In genomic region chr19:38834590-38834989, GRCh38 we compare ENCODE assay signal across 22 cellular contexts. TPM values are rescaled to one million over a fixed set of nuclear protein-coding genes. Genes with fewer than 3 reads are reported as not detected.
DNase-seq lines count a peak whose midpoint lies in the region; ATAC-seq and TF ChIP-seq lines count a peak whose summit lies in the region.
"Had no signal": no experiment of that assay in that cellular context is flagged by ENCODE, and none has a peak within 500 bp of the region (broad histone marks: within the 10 kb centered on the region; RNA-seq: fewer than 3 reads in every experiment).

No MANE protein-coding gene starts in this region.

- H3K27ac ChIP-seq in KMS-11 (peak overlapping the region; percentile 14; the same call in 1 of the 2 replicates), ascending aorta (peak overlapping the region; percentile 65 to 74), gastrocnemius medialis (peak overlapping the region; percentile 91 to 100 (median 98))
- H3K27ac ChIP-seq: lower lobe of right lung had no signal

- H2AFZ ChIP-seq in KMS-11 (ENCODE audit: low read depth): no peak overlapping the region

- peaks cover 9% of the 10 kb centered on the region; the same call in 1 of the 2 replicates for H3K79me2 ChIP-seq in KMS-11 (ENCODE audit: insufficient read depth, low read depth)

- peaks cover 37% of the 10 kb centered on the region for H3K4me1 Mint-ChIP-seq in activated CD4-positive, alpha-beta T cell treated with anti-CD3 and anti-CD28 coated beads for 36 hours
- peaks cover 48% of the 10 kb centered on the region for H3K4me1 Mint-ChIP-seq in activated CD4-positive, alpha-beta T cell treated with anti-CD3 and anti-CD28 coated beads, Interleukin-2, amount 10 ng/mL, durations not matched to agents 7 days and 5 days

- H3K9me3 ChIP-seq in ascending aorta (no peaks in the 10 kb centered on the region), gastrocnemius medialis (no peaks in the 10 kb centered on the region)
- H3K9me3 ChIP-seq: lower lobe of right lung had no signal

- no peaks in the 10 kb centered on the region for H3K9me3 Mint-ChIP-seq in activated CD4-positive, alpha-beta T cell treated with anti-CD3 and anti-CD28 coated beads for 36 hours (ENCODE audit: low read depth)
- H3K9me3 Mint-ChIP-seq in activated CD4-positive, alpha-beta T cell treated with anti-CD3 and anti-CD28 coated beads, Interleukin-2, amount 10 ng/mL, durations not matched to agents 7 days and 5 days: no peaks in the 10 kb centered on the region
- H3K9me3 Mint-ChIP-seq: activated naive CD8-positive, alpha-beta T cell treated with anti-CD3 and anti-CD28 coated beads, Interleukin-2, amount 10 ng/mL, durations not matched to agents 7 days and 5 days had no signal

- H3K4me2 ChIP-seq in KMS-11: no peak overlapping the region

- POLR2A ChIA-PET in activated CD4-positive, alpha-beta T cell treated with anti-CD3 and anti-CD28 coated beads for 36 hours (lab: Charles Lee): interaction anchor here (0.7 to 1.4 kb wide), 2 partner anchors 8 to 9 kb away, joined by 4 to 9 read pairs; no protein-coding TSS in a partner anchor
- POLR2A ChIA-PET in activated CD4-positive, alpha-beta T cell treated with anti-CD3 and anti-CD28 coated beads, Interleukin-2, amount 10 ng/mL, durations not matched to agents 7 days and 5 days (lab: Charles Lee): no interaction called here

- in situ Hi-C loops in gastrocnemius medialis (cut with MboI; ENCODE audit: low sequenced_read_pairs in 4 of 4): loop anchor here in 2 of 4 donors (10.0 to 25.0 kb wide), 3 partner anchors 70 to 447 kb away; partner anchors contain the start of genes ACTN4 (in 1 of the 2), GGN (in 1 of the 2) and SPRED3 (in 1 of the 2)

- no peaks in the 10 kb centered on the region for H4K20me1 ChIP-seq in KMS-11 (ENCODE audit: insufficient read depth)

- TF ChIP-seq CTCF in KMS-11 (conservative IDR thresholded peaks at IDR 0.05; ENCODE audit: low read depth, low read length) (no peak), ascending aorta (IDR thresholded peaks at IDR 0.05) (no peak), gastrocnemius medialis (IDR thresholded peaks at IDR 0.05 in 4 of 5, conservative IDR thresholded peaks at IDR 0.05 in 1 of 5) (no peak)

- H3K9ac ChIP-seq in KMS-11: no peak overlapping the region

- peaks cover 25% of the 10 kb centered on the region for H3K4me1 ChIP-seq in KMS-11 (ENCODE audit: low read depth, poor library complexity, severe bottlenecking)
- H3K4me1 ChIP-seq in ascending aorta: peaks cover 6 to 29% of the 10 kb centered on the region in 2 donors
- H3K4me1 ChIP-seq in gastrocnemius medialis: peaks cover 64 to 66% of the 10 kb centered on the region in 2 donors

- peaks cover 58% of the 10 kb centered on the region for H3K36me3 Mint-ChIP-seq in activated CD4-positive, alpha-beta T cell treated with anti-CD3 and anti-CD28 coated beads for 36 hours (ENCODE audit: low read depth)
- peaks cover 58% of the 10 kb centered on the region for H3K36me3 Mint-ChIP-seq in activated CD4-positive, alpha-beta T cell treated with anti-CD3 and anti-CD28 coated beads, Interleukin-2, amount 10 ng/mL, durations not matched to agents 7 days and 5 days (ENCODE audit: low read depth)

- no peak for ATAC-seq in activated CD4-positive, alpha-beta T cell treated with anti-CD3 and anti-CD28 coated beads for 36 hours
- no peak for ATAC-seq in gastrocnemius medialis
- no peak for ATAC-seq in HG02623 (IDR thresholded peaks at IDR 0.05; ENCODE audit: unreplicated experiment)
- ATAC-seq: activated CD4-positive, CD25-positive, alpha-beta regulatory T cell treated with anti-CD3 and anti-CD28 coated beads, Interleukin-2, amount 50 U/mL, for 24 hours; esophagus mucosa; lower lobe of right lung had no signal

- intact Hi-C loops in activated CD4-positive, alpha-beta T cell treated with anti-CD3 and anti-CD28 coated beads for 36 hours (cut with DNase I, micrococcal nuclease): loop anchor here in 1 of 2 experiments (5.0 kb wide), 2 partner anchors 447 to 572 kb away; partner anchors contain the start of genes GGN, SPINT2 and SPRED3
- intact Hi-C loops in ascending aorta (cut with DNase I) (loop anchor here (5.0 kb wide), 2 partner anchors 117 to 508 kb away; partner anchors contain the start of gene SAMD4B), gastrocnemius medialis (cut with DNase I; ENCODE audit: low total_unique reads) (loop anchor here (5.0 to 10.0 kb wide), 4 partner anchors 98 to 570 kb away; partner anchors contain the start of genes MRPS12, RYR1, SARS2 and ZFP36)

- H3K27me3 Mint-ChIP-seq in activated CD4-positive, alpha-beta T cell treated with anti-CD3 and anti-CD28 coated beads for 36 hours: no peaks in the 10 kb centered on the region
- no peaks in the 10 kb centered on the region for H3K27me3 Mint-ChIP-seq in activated CD4-positive, alpha-beta T cell treated with anti-CD3 and anti-CD28 coated beads, Interleukin-2, amount 10 ng/mL, durations not matched to agents 7 days and 5 days
- H3K27me3 Mint-ChIP-seq: activated naive CD8-positive, alpha-beta T cell treated with anti-CD3 and anti-CD28 coated beads, Interleukin-2, amount 10 ng/mL, durations not matched to agents 7 days and 5 days; CD4-positive, alpha-beta memory T cell had no signal

- H3K27ac Mint-ChIP-seq in activated CD4-positive, alpha-beta T cell treated with anti-CD3 and anti-CD28 coated beads for 36 hours: peak overlapping the region; percentile 65
- no peak overlapping the region for H3K27ac Mint-ChIP-seq in activated CD4-positive, alpha-beta T cell treated with anti-CD3 and anti-CD28 coated beads, Interleukin-2, amount 10 ng/mL, durations not matched to agents 7 days and 5 days

- H3K4me3 ChIP-seq in KMS-11 (IDR thresholded peaks at IDR 0.05; ENCODE audit: insufficient read depth, low read depth, low read length): no peak overlapping the region
- H3K4me3 ChIP-seq in ascending aorta: no peak overlapping the region
- no peak overlapping the region for H3K4me3 ChIP-seq in gastrocnemius medialis
- H3K4me3 ChIP-seq: lower lobe of right lung had no signal

- H3K27me3 ChIP-seq in KMS-11 (ENCODE audit: insufficient read depth, low read depth) (no peaks in the 10 kb centered on the region; the same call in 1 of the 2 replicates), ascending aorta (no peaks in the 10 kb centered on the region), gastrocnemius medialis (no peaks in the 10 kb centered on the region)

- H3K4me3 Mint-ChIP-seq in activated CD4-positive, alpha-beta T cell treated with anti-CD3 and anti-CD28 coated beads for 36 hours: no peak overlapping the region
- no peak overlapping the region for H3K4me3 Mint-ChIP-seq in activated CD4-positive, alpha-beta T cell treated with anti-CD3 and anti-CD28 coated beads, Interleukin-2, amount 10 ng/mL, durations not matched to agents 7 days and 5 days
- H3K4me3 Mint-ChIP-seq: activated naive CD8-positive, alpha-beta T cell treated with anti-CD3 and anti-CD28 coated beads, Interleukin-2, amount 10 ng/mL, durations not matched to agents 7 days and 5 days had no signal

- no peak for DNase-seq in activated CD4-positive, alpha-beta T cell treated with anti-CD3 and anti-CD28 coated beads for 36 hours
- DNase-seq in activated CD4-positive, alpha-beta T cell treated with anti-CD3 and anti-CD28 coated beads, Interleukin-2, amount 10 ng/mL, durations not matched to agents 7 days and 5 days: no peak
- no peak for DNase-seq in ascending aorta (ENCODE audit: low spot score in 2 of 2)
- no peak for DNase-seq in gastrocnemius medialis
- no peak for DNase-seq in UCSD-AML1 (lab: John Stamatoyannopoulos, UW; ENCODE audit: unreplicated experiment)
- no peak for DNase-seq in ureter (ENCODE audit: low spot score)
- DNase-seq: activated naive CD8-positive, alpha-beta T cell treated with anti-CD3 and anti-CD28 coated beads, Interleukin-2, amount 10 ng/mL, durations not matched to agents 7 days and 5 days; CD4-positive, alpha-beta memory T cell; DMS79 treated with DMSO at 0.1 percent for 48 hours; lower lobe of right lung; MV-4-11; NCI-H1930; NCI-H446 treated with DMSO at 0.1 percent for 48 hours; NK-92 treated with Interleukin-12 subunit alpha and Interleukin-12 subunit beta, amount 100 ng/mL, for 24 hours; Right ventricle myocardium superior; stimulated activated naive CD4-positive, alpha-beta T cell; T-helper 2 cell had no signal

- peaks cover 13% of the 10 kb centered on the region; the same call in 1 of the 2 replicates for H3K36me3 ChIP-seq in KMS-11 (ENCODE audit: insufficient read depth)
- H3K36me3 ChIP-seq in ascending aorta: peaks cover 37 to 45% of the 10 kb centered on the region in 2 donors
- H3K36me3 ChIP-seq in gastrocnemius medialis: peaks cover 6 to 49% of the 10 kb centered on the region in 2 donors

- CTCF ChIA-PET in activated CD4-positive, alpha-beta T cell treated with anti-CD3 and anti-CD28 coated beads for 36 hours (lab: Charles Lee): interaction anchor here (0.6 to 1.9 kb wide), 8 partner anchors 10 to 614 kb away, joined by 3 to 6 read pairs (median 4); partner anchors contain the start of genes MRPS12 and SARS2
- CTCF ChIA-PET in activated CD4-positive, alpha-beta T cell treated with anti-CD3 and anti-CD28 coated beads, Interleukin-2, amount 10 ng/mL, durations not matched to agents 7 days and 5 days (lab: Charles Lee): interaction anchor here (1.4 kb wide), 1 partner anchor 12 kb away, joined by 3 read pairs; no protein-coding TSS in a partner anchor

- no peak for TF ChIP-seq POLR2A in gastrocnemius medialis (IDR thresholded peaks at IDR 0.05)

RNA-seq across cellular contexts. Expression of gene ECH1, which starts 3.0 kb away (rescaled TPM):
- total RNA-seq in activated CD4-positive, alpha-beta T cell treated with anti-CD3 and anti-CD28 coated beads for 36 hours: 100 to 1,000 TPM; 114 to 154 TPM
- 100 to 1,000 TPM; 143 to 144 TPM for total RNA-seq in activated CD4-positive, alpha-beta T cell treated with anti-CD3 and anti-CD28 coated beads, Interleukin-2, amount 10 ng/mL, durations not matched to agents 7 days and 5 days
- total RNA-seq in ascending aorta (67.6 TPM), gastrocnemius medialis (100 to 1,000 TPM in 3 of 4 donors, 10 to 100 TPM in 1; 99.6 to 302 (median 172) TPM), ureter (175 TPM)

RNA-seq across cellular contexts. Expression of gene HNRNPL, which starts 15.2 kb away (rescaled TPM):
- 100 to 1,000 TPM; 714 to 722 TPM for total RNA-seq in activated CD4-positive, alpha-beta T cell treated with anti-CD3 and anti-CD28 coated beads for 36 hours
- 100 to 1,000 TPM; 517 to 535 TPM for total RNA-seq in activated CD4-positive, alpha-beta T cell treated with anti-CD3 and anti-CD28 coated beads, Interleukin-2, amount 10 ng/mL, durations not matched to agents 7 days and 5 days
- total RNA-seq in ascending aorta: 110 TPM
- 100 to 1,000 TPM in 3 of 4 donors, 10 to 100 TPM in 1; 88.3 to 172 (median 126) TPM for total RNA-seq in gastrocnemius medialis
- total RNA-seq in ureter: 295 TPM

RNA-seq across cellular contexts. Expression of gene LGALS4, which starts 21.8 kb away (rescaled TPM):
- total RNA-seq in activated CD4-positive, alpha-beta T cell treated with anti-CD3 and anti-CD28 coated beads for 36 hours: 1 to 10 TPM in 1 of 2 experiments, under 1 TPM in 1; 0.59 to 1.1 TPM
- 1 to 10 TPM; 2.1 to 2.3 TPM for total RNA-seq in activated CD4-positive, alpha-beta T cell treated with anti-CD3 and anti-CD28 coated beads, Interleukin-2, amount 10 ng/mL, durations not matched to agents 7 days and 5 days
- total RNA-seq in ascending aorta (not detected), gastrocnemius medialis (10 to 100 TPM in 1 of 4 donors, 1 to 10 TPM in 1, under 1 TPM in 1, not detected in 1; 0.55 to 14.2 (median 1.2) TPM), ureter (9.2 TPM)
- total RNA-seq: myocyte had no signal

RNA-seq across cellular contexts. Expression of gene RINL, which starts 43.5 kb away (rescaled TPM):
- total RNA-seq in activated CD4-positive, alpha-beta T cell treated with anti-CD3 and anti-CD28 coated beads for 36 hours: 10 to 100 TPM; 85.8 to 90.3 TPM
- 10 to 100 TPM; 65.0 to 66.9 TPM for total RNA-seq in activated CD4-positive, alpha-beta T cell treated with anti-CD3 and anti-CD28 coated beads, Interleukin-2, amount 10 ng/mL, durations not matched to agents 7 days and 5 days
- total RNA-seq in ascending aorta (7.0 TPM), gastrocnemius medialis (1 to 10 TPM in 3 of 4 donors, under 1 TPM in 1; 0.95 to 3.3 (median 2.9) TPM), ureter (14.1 TPM)

RNA-seq across cellular contexts. Expression of gene LGALS7B, which starts 45.6 kb away (rescaled TPM):
- total RNA-seq in activated CD4-positive, alpha-beta T cell treated with anti-CD3 and anti-CD28 coated beads for 36 hours: not detected
- total RNA-seq in activated CD4-positive, alpha-beta T cell treated with anti-CD3 and anti-CD28 coated beads, Interleukin-2, amount 10 ng/mL, durations not matched to agents 7 days and 5 days: not detected
- total RNA-seq in ascending aorta: not detected
- total RNA-seq in gastrocnemius medialis: not detected
- total RNA-seq in ureter: not detected
- total RNA-seq: activated naive CD8-positive, alpha-beta T cell treated with anti-CD3 and anti-CD28 coated beads, Interleukin-2, amount 10 ng/mL, durations not matched to agents 7 days and 5 days; CD4-positive, alpha-beta memory T cell; lower lobe of right lung; myocyte; Right ventricle myocardium superior had no signal

Comparison
In these comparisons a context has a peak if more than half of its experiments do, and no peak if none do; other contexts are left out.
1. H3K27ac ChIP-seq: peak in every context shown above with its lines; median percentile 98 in gastrocnemius medialis; 70 in ascending aorta; 14 in KMS-11.